Comparison of ENCODE assay signal across 28 cellular contexts in genomic region chrX:107355533-107355932, GRCh38.
A peak's percentile ranks its signal among the peaks of the same experiment; 100 is the strongest.
DNase-seq lines count a peak whose midpoint lies in the region; ATAC-seq and TF ChIP-seq lines count a peak whose summit lies in the region.
"Had no signal": no experiment of that assay in that cellular context is flagged by ENCODE, and none has a peak within 500 bp of the region (broad histone marks: within the 10 kb centered on the region; RNA-seq: fewer than 3 reads in every experiment).

No MANE protein-coding gene starts in this region.

- no peak for TF ChIP-seq CTCF in GM23338 (conservative IDR thresholded peaks at IDR 0.05; ENCODE audit: low read depth in 2 of 2)

- no peak overlapping the region for H2AFZ ChIP-seq in GM23338

- no peak overlapping the region for H3K27ac Mint-ChIP-seq in GM23338
- H3K27ac Mint-ChIP-seq: activated B cell treated with CpG ODN at 0.5 μM for 24 hours; activated naive CD4-positive, alpha-beta T cell treated with anti-CD3 and anti-CD28 coated beads, Interleukin-2, amount 50 U/mL, for 72 hours; activated T-helper 17 cell treated with anti-CD3 and anti-CD28 coated beads, Interleukin-2, amount 50 U/mL, for 72 hours; CD8-positive, alpha-beta T cell; IgD-negative memory B cell; memory B cell had no signal

- no peaks in the 10 kb centered on the region for H3K36me3 ChIP-seq in GM23338 (ENCODE audit: insufficient read depth)
- H3K36me3 ChIP-seq: gastrocnemius medialis, upper lobe of left lung had no signal

- peak; percentile 67 for DNase-seq in GM23338 (ENCODE audit: low spot score)
- peak; percentile 22 for DNase-seq in NCI-H2081 treated with DMSO at 0.1 percent for 48 hours (lab: John Stamatoyannopoulos, UW)
- peak; percentile 47 for DNase-seq in ecto neural progenitor cell (ENCODE audit: low spot score)
- DNase-seq in iPS-NIHi7 (ENCODE audit: extremely low spot score), result peak; percentile 61
- no peak for DNase-seq in left lobe of liver (ENCODE audit: low spot score)
- no peak for DNase-seq in ACHN
- DNase-seq: activated B cell treated with CpG ODN at 0.5 μM for 24 hours; activated CD4-positive, alpha-beta T cell treated with anti-CD3 and anti-CD28 coated beads, Interleukin-2, amount 50 U/mL, for 4 hours; aorta; CD8-positive, alpha-beta T cell; cortex of kidney; gastrocnemius medialis; GDM1; HCEC 1CT; hippocampal formation; left cardiac atrium; NCI-H1105; NCI-H2171 treated with DMSO at 0.1 percent for 48 hours; Right ventricle myocardium superior; small intestine; stimulated activated CD4-positive, alpha-beta T cell treated with anti-CD3 and anti-CD28 coated beads, Interleukin-1b, Interleukin-23, amount 100 ng/mL, for 48 hours; upper lobe of left lung had no signal

- H3K9me3 Mint-ChIP-seq in GM23338, result no peaks in the 10 kb centered on the region; the same call in 2 of the 3 replicates
- H3K9me3 Mint-ChIP-seq: activated B cell treated with CpG ODN at 0.5 μM for 24 hours; activated naive CD4-positive, alpha-beta T cell treated with anti-CD3 and anti-CD28 coated beads, Interleukin-2, amount 50 U/mL, for 72 hours; activated T-helper 17 cell treated with anti-CD3 and anti-CD28 coated beads, Interleukin-2, amount 50 U/mL, for 72 hours; CD8-positive, alpha-beta T cell; IgD-negative memory B cell; memory B cell had no signal

- no peaks in the 10 kb centered on the region; the same call in 2 of the 3 replicates for H3K36me3 Mint-ChIP-seq in GM23338 (ENCODE audit: low read depth)
- H3K36me3 Mint-ChIP-seq: activated naive CD4-positive, alpha-beta T cell treated with anti-CD3 and anti-CD28 coated beads, Interleukin-2, amount 50 U/mL, for 72 hours; CD8-positive, alpha-beta T cell; IgD-negative memory B cell; memory B cell had no signal

- H3K27me3 ChIP-seq in GM23338 (ENCODE audit: insufficient read depth), result 0 out of 2 replicates have a peak, but pooled peaks cover 5% of the 10 kb centered on the region
- H3K27me3 ChIP-seq: upper lobe of left lung had no signal

- H3K79me2 ChIP-seq in GM23338 (replicated peaks; ENCODE audit: insufficient read depth), result no peaks in the 10 kb centered on the region

- peaks cover 25% of the 10 kb centered on the region for H3K4me1 Mint-ChIP-seq in GM23338
- H3K4me1 Mint-ChIP-seq: activated B cell treated with CpG ODN at 0.5 μM for 24 hours; activated T-helper 17 cell treated with anti-CD3 and anti-CD28 coated beads, Interleukin-2, amount 50 U/mL, for 72 hours; IgD-negative memory B cell; memory B cell had no signal

- no peaks in the 10 kb centered on the region for H4K20me1 ChIP-seq in GM23338 (replicated peaks; ENCODE audit: insufficient read depth)

- H3F3A ChIP-seq in GM23338 (replicated peaks; ENCODE audit: low read depth), result no peaks in the 10 kb centered on the region

- no peaks in the 10 kb centered on the region for H3K4me1 ChIP-seq in GM23338 (ENCODE audit: insufficient read depth)
- H3K4me1 ChIP-seq: gastrocnemius medialis, upper lobe of left lung had no signal

- ATAC-seq in GM23338 (peak; percentile 93), HG02852 (IDR thresholded peaks at IDR 0.05; ENCODE audit: unreplicated experiment) (no peak), left lobe of liver (no peak), GM21381 (IDR thresholded peaks at IDR 0.05; ENCODE audit: unreplicated experiment) (no peak)
- ATAC-seq: activated naive CD4-positive, alpha-beta T cell treated with anti-CD3 and anti-CD28 coated beads, Interleukin-2, amount 50 U/mL, for 72 hours; activated T-helper 17 cell treated with anti-CD3 and anti-CD28 coated beads, Interleukin-2, amount 50 U/mL, for 72 hours; CD8-positive, alpha-beta T cell; gastrocnemius medialis; left cardiac atrium had no signal

- in situ Hi-C loops in ACHN (cut with HindIII; ENCODE audit: low pct_ligation_motif_present, low pct_unique_long_range_greater_than_20kb, low sequenced_read_pairs), result no loop called here

- H3K4me3 ChIP-seq in GM23338, result 0 out of 2 replicates have a peak overlapping the region, but pooled peaks have one; percentile 26
- H3K4me3 ChIP-seq: gastrocnemius medialis, upper lobe of left lung had no signal

- H3K27me3 Mint-ChIP-seq in GM23338 (ENCODE audit: insufficient read depth, low read depth, poor library complexity), result peaks cover 5% of the 10 kb centered on the region

- H3K4me2 ChIP-seq in GM23338, result peak overlapping the region; percentile 50

- H3K27ac ChIP-seq in GM23338 (ENCODE audit: low read depth), result no peak overlapping the region
- H3K27ac ChIP-seq: gastrocnemius medialis, upper lobe of left lung had no signal

- no peaks in the 10 kb centered on the region for H3K9me2 ChIP-seq in GM23338 (ENCODE audit: insufficient read depth)

- H3K4me3 Mint-ChIP-seq in GM23338, result peak overlapping the region; percentile 31
- H3K4me3 Mint-ChIP-seq: activated B cell treated with CpG ODN at 0.5 μM for 24 hours; activated T-helper 17 cell treated with anti-CD3 and anti-CD28 coated beads, Interleukin-2, amount 50 U/mL, for 72 hours; CD8-positive, alpha-beta T cell; memory B cell had no signal

TF ChIP-seq in GM23338, 12 proteins besides CTCF, POLR2A, EP300 and RAD21:
- TF ChIP-seq POLR2AphosphoS5 (IDR thresholded peaks at IDR 0.05; ENCODE audit: low read depth), result no peak
- no peak for TF ChIP-seq EZH2 (IDR thresholded peaks at IDR 0.05; ENCODE audit: low read depth, unreplicated experiment)
- TF ChIP-seq ZNF331 (CRISPR knock-in tag; IDR thresholded peaks at IDR 0.05; ENCODE audit: low read depth), result no peak
- TF ChIP-seq ZNF114 (CRISPR knock-in tag; IDR thresholded peaks at IDR 0.05), result no peak
- TF ChIP-seq, protein P1, sequence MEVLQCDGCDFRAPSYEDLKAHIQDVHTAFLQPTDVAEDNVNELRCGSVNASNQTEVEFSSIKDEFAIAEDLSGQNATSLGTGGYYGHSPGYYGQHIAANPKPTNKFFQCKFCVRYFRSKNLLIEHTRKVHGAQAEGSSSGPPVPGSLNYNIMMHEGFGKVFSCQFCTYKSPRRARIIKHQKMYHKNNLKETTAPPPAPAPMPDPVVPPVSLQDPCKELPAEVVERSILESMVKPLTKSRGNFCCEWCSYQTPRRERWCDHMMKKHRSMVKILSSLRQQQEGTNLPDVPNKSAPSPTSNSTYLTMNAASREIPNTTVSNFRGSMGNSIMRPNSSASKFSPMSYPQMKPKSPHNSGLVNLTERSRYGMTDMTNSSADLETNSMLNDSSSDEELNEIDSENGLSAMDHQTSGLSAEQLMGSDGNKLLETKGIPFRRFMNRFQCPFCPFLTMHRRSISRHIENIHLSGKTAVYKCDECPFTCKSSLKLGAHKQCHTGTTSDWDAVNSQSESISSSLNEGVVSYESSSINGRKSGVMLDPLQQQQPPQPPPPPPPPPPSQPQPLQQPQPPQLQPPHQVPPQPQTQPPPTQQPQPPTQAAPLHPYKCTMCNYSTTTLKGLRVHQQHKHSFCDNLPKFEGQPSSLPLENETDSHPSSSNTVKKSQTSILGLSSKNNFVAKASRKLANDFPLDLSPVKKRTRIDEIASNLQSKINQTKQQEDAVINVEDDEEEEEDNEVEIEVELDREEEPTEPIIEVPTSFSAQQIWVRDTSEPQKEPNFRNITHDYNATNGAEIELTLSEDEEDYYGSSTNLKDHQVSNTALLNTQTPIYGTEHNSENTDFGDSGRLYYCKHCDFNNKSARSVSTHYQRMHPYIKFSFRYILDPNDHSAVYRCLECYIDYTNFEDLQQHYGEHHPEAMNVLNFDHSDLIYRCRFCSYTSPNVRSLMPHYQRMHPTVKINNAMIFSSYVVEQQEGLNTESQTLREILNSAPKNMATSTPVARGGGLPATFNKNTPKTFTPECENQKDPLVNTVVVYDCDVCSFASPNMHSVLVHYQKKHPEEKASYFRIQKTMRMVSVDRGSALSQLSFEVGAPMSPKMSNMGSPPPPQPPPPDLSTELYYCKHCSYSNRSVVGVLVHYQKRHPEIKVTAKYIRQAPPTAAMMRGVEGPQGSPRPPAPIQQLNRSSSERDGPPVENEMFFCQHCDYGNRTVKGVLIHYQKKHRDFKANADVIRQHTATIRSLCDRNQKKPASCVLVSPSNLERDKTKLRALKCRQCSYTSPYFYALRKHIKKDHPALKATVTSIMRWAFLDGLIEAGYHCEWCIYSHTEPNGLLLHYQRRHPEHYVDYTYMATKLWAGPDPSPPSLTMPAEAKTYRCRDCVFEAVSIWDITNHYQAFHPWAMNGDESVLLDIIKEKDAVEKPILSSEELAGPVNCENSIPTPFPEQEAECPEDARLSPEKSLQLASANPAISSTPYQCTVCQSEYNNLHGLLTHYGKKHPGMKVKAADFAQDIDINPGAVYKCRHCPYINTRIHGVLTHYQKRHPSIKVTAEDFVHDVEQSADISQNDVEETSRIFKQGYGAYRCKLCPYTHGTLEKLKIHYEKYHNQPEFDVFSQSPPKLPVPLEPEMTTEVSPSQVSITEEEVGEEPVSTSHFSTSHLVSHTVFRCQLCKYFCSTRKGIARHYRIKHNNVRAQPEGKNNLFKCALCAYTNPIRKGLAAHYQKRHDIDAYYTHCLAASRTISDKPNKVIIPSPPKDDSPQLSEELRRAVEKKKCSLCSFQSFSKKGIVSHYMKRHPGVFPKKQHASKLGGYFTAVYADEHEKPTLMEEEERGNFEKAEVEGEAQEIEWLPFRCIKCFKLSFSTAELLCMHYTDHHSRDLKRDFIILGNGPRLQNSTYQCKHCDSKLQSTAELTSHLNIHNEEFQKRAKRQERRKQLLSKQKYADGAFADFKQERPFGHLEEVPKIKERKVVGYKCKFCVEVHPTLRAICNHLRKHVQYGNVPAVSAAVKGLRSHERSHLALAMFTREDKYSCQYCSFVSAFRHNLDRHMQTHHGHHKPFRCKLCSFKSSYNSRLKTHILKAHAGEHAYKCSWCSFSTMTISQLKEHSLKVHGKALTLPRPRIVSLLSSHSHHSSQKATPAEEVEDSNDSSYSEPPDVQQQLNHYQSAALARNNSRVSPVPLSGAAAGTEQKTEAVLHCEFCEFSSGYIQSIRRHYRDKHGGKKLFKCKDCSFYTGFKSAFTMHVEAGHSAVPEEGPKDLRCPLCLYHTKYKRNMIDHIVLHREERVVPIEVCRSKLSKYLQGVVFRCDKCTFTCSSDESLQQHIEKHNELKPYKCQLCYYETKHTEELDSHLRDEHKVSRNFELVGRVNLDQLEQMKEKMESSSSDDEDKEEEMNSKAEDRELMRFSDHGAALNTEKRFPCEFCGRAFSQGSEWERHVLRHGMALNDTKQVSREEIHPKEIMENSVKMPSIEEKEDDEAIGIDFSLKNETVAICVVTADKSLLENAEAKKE (CRISPR knock-in tag; IDR thresholded peaks at IDR 0.05), result peak; percentile 92
- no peak for TF ChIP-seq EZH2phosphoT487 (IDR thresholded peaks at IDR 0.05; ENCODE audit: unreplicated experiment)
TF ChIP-seq in GM23338: peak in this region for 1.

Comparison
In these comparisons a context has a peak if more than half of its experiments do, and no peak if none do; other contexts are left out.
1. DNase-seq: peak in GM23338 (single experiment), NCI-H2081 treated with DMSO at 0.1 percent for 48 hours (single experiment), ecto neural progenitor cell (single experiment) and iPS-NIHi7 (single experiment); none in left lobe of liver (single experiment) and ACHN (single experiment).